Comparison of ENCODE assay signal across 17 cellular contexts in genomic region chr10:132151286-132151950, GRCh38. TPM values are rescaled to one million over a fixed set of nuclear protein-coding genes. Genes with fewer than 3 reads are reported as not detected.
DNase-seq lines count a peak whose midpoint lies in the region; ATAC-seq and TF ChIP-seq lines count a peak whose summit lies in the region.
"Had no signal": no experiment of that assay in that cellular context is flagged by ENCODE, and none has a peak within 500 bp of the region (broad histone marks: within the 10 kb centered on the region; RNA-seq: fewer than 3 reads in every experiment).

No MANE protein-coding gene starts in this region.

- no peak for TF ChIP-seq CTCF in right atrium auricular region (IDR thresholded peaks at IDR 0.05)
- no peak for TF ChIP-seq CTCF in CD14-positive monocyte (IDR thresholded peaks at IDR 0.05)
- TF ChIP-seq CTCF in chondrocyte (IDR thresholded peaks at IDR 0.05) = no peak

- H3K4me3 ChIP-seq in right atrium auricular region = no peak overlapping the region
- H3K4me3 ChIP-seq: BLaER1 treated with 17β-estradiol and CSF1 and Interleukin-3, amounts not matched to agents 10 nM and 100 nM; GM12878; GM23248 had no signal

- no peaks in the 10 kb centered on the region for H3K4me1 ChIP-seq in right atrium auricular region

- ATAC-seq in Right ventricle myocardium superior (ENCODE audit: poor library complexity) = no peak
- ATAC-seq: GM12878, HCT116 had no signal

- H3K27ac Mint-ChIP-seq in CD14-positive monocyte (no peak overlapping the region), chondrocyte (ENCODE audit: unreplicated experiment) (no peak overlapping the region)
- H3K27ac Mint-ChIP-seq: CD4-positive, alpha-beta T cell had no signal

- no peaks in the 10 kb centered on the region for H3K9me3 ChIP-seq in right atrium auricular region
- H3K9me3 ChIP-seq: BLaER1 treated with 17β-estradiol and CSF1 and Interleukin-3, amounts not matched to agents 10 nM and 100 nM had no signal

- no peaks in the 10 kb centered on the region for H3K27me3 ChIP-seq in right atrium auricular region
- H3K27me3 ChIP-seq: BLaER1 treated with 17β-estradiol and CSF1 and Interleukin-3, amounts not matched to agents 10 nM and 100 nM had no signal

- H3K9me3 Mint-ChIP-seq in CD14-positive monocyte (no peaks in the 10 kb centered on the region), chondrocyte (ENCODE audit: low read depth) (no peaks in the 10 kb centered on the region)
- H3K9me3 Mint-ChIP-seq: CD4-positive, alpha-beta T cell had no signal

- H3K36me3 Mint-ChIP-seq in CD14-positive monocyte (no peaks in the 10 kb centered on the region), chondrocyte (ENCODE audit: low read depth) (no peaks in the 10 kb centered on the region)

- H3K4me3 Mint-ChIP-seq in CD14-positive monocyte = no peak overlapping the region
- H3K4me3 Mint-ChIP-seq in chondrocyte (ENCODE audit: unreplicated experiment) = no peak overlapping the region
- H3K4me3 Mint-ChIP-seq: CD4-positive, alpha-beta T cell had no signal

- H3K36me3 ChIP-seq in right atrium auricular region = no peaks in the 10 kb centered on the region
- H3K36me3 ChIP-seq: BLaER1 treated with 17β-estradiol and CSF1 and Interleukin-3, amounts not matched to agents 10 nM and 100 nM had no signal

- no peaks in the 10 kb centered on the region for H3K4me1 Mint-ChIP-seq in CD14-positive monocyte
- H3K4me1 Mint-ChIP-seq in chondrocyte (ENCODE audit: low read depth) = no peaks in the 10 kb centered on the region

- H3K27me3 Mint-ChIP-seq in CD14-positive monocyte (ENCODE audit: low read depth in 3 of 3) = no peaks in the 10 kb centered on the region
- H3K27me3 Mint-ChIP-seq in chondrocyte (ENCODE audit: low read depth) = peaks cover 3% of the 10 kb centered on the region
- H3K27me3 Mint-ChIP-seq: CD4-positive, alpha-beta T cell had no signal

- DNase-seq in Right ventricle myocardium superior (peak; percentile 8), right atrium auricular region (ENCODE audit: low spot score) (no peak), CD14-positive monocyte (ENCODE audit: low spot score) (peak; percentile 33), chondrocyte (ENCODE audit: low spot score) (peak; percentile 52), posterior vena cava (ENCODE audit: low spot score) (peak; percentile 54), germinal center (ENCODE audit: low spot score) (no peak), iPS-NIHi11 (ENCODE audit: low spot score) (no peak)
- no peak for DNase-seq in stimulated activated CD4-positive, alpha-beta T cell treated with anti-CD3 and anti-CD28 coated beads, Interleukin-2, amount 100 ng/mL, for 24 hours
- DNase-seq: ACHN; Calu3; CD4-positive, alpha-beta T cell; DMS 273 treated with DMSO at 0.1 percent for 48 hours; GM23248 had no signal

- H3K27ac ChIP-seq in right atrium auricular region = no peak overlapping the region
- H3K27ac ChIP-seq: BLaER1 treated with 17β-estradiol and CSF1 and Interleukin-3, amounts not matched to agents 10 nM and 100 nM; GM23248; HL-60 had no signal

- intact Hi-C loops in Right ventricle myocardium superior (cut with DNase I) = no loop called here
- intact Hi-C loops in CD14-positive monocyte (cut with micrococcal nuclease) = no loop called here
- intact Hi-C loops in posterior vena cava (cut with DNase I) = no loop called here

RNA-seq across cellular contexts. Expression of gene DPYSL4, which starts 35.3 kb away (rescaled TPM):
- total RNA-seq in Right ventricle myocardium superior (31.7 TPM), right atrium auricular region (1 to 10 TPM; 3.4 to 4.1 TPM), chondrocyte (19.9 to 37.6 TPM (median 35.2 TPM) in 3 replicates), posterior vena cava (1 to 10 TPM; 1.4 to 2.1 TPM)
- polyA plus RNA-seq in CD14-positive monocyte = not detected
- total RNA-seq: Calu3 had no signal

Comparison
In these comparisons a context has a peak if more than half of its experiments do, and no peak if none do; other contexts are left out.
1. DNase-seq: peak in Right ventricle myocardium superior (single experiment), CD14-positive monocyte (single experiment), chondrocyte (single experiment) and posterior vena cava (single experiment); none in right atrium auricular region (single experiment), germinal center (single experiment), stimulated activated CD4-positive, alpha-beta T cell treated with anti-CD3 and anti-CD28 coated beads, Interleukin-2, amount 100 ng/mL, for 24 hours (0 of 2) and iPS-NIHi11 (single experiment).